ENCODE assay signal across 6 cellular contexts in the genomic region with DNA sequence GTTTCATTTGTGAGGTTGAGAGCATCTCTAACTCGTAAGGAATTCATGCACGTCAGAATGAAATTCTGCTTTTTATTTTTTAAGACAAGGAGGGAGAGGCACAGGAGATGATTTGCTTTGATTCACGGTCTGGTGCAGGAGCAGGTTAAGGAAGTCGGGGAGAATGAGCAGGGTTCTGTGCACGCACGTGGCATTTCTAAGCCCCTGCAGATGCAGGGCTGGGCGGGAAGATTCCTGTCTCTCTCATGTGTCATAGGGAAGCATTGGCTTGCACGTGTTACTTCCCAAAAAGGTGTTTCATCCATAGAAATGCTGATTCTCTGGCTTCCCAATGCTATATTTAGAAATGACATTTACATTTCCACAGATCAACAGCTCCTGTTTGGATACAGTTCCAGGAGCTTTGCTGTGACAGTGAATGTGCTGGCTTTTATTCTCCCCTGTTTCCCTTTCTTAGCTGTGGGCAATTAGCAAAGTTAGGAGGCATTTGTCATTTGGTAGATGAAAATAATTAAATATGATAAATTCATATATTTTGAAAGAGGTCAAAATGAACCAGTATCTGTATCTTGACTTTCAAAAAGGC.
"Had no signal": no experiment of that assay in that cellular context is flagged by ENCODE, and none has a peak within 500 bp of the region (broad histone marks: within the 10 kb centered on the region; RNA-seq: fewer than 3 reads in every experiment).

No MANE protein-coding gene starts in this region.

- H3K27ac ChIP-seq: epithelial cell of prostate, esophagus muscularis mucosa, gastrocnemius medialis had no signal

- H3K9me3 ChIP-seq: esophagus muscularis mucosa, gastrocnemius medialis had no signal

- H3K9me3 Mint-ChIP-seq: natural killer cell, neural crest cell had no signal

- H3K4me1 Mint-ChIP-seq: natural killer cell had no signal

- H3K36me3 Mint-ChIP-seq: natural killer cell had no signal

- ATAC-seq: gastrocnemius medialis had no signal

- H3K27me3 ChIP-seq: gastrocnemius medialis had no signal

- H3K4me3 Mint-ChIP-seq: natural killer cell, neural crest cell had no signal

- DNase-seq: gastrocnemius medialis, natural killer cell had no signal

- H3K27ac Mint-ChIP-seq: natural killer cell had no signal

- H3K4me2 ChIP-seq: smooth muscle cell had no signal
